ENCODE assay signal across 8 cellular contexts in genomic region chr1:41783189-41783639, GRCh38.
DNase-seq lines count a peak whose midpoint lies in the region; TF ChIP-seq lines count a peak whose summit lies in the region.

No MANE protein-coding gene starts in this region.

- no peaks in the 10 kb centered on the region for H3K27me3 ChIP-seq in breast epithelium
- H3K27me3 ChIP-seq in mesendoderm (ENCODE audit: insufficient read depth, low read length, poor library complexity), result no peaks in the 10 kb centered on the region

- no peaks in the 10 kb centered on the region for H3K9me3 ChIP-seq in breast epithelium

- WGBS in mesendoderm (ENCODE audit: extremely low coverage, insufficient coverage, low lambda C conversion rate), result no CpG with 5 or more reads among the region's 11 CpGs

- peak overlapping the region; percentile 55 to 75 for H3K27ac ChIP-seq in breast epithelium
- H3K27ac ChIP-seq in mesendoderm (ENCODE audit: low read depth, low read length), result no peak overlapping the region

- DNase-seq in CD1c-positive myeloid dendritic cell (ENCODE audit: extremely low spot score), result peak; percentile 84
- DNase-seq in NCI-H1417 treated with DMSO at 0.1 percent for 48 hours (lab: John Stamatoyannopoulos, UW), result peak; percentile 45
- DNase-seq in breast epithelium (ENCODE audit: low spot score in 2 of 2), result no peak
- DNase-seq in occipital lobe (lab: John Stamatoyannopoulos, UW), result peak; percentile 63
- DNase-seq in OCI-M1 (lab: John Stamatoyannopoulos, UW), result no peak
- DNase-seq in mesendoderm, result no peak
- DNase-seq in GF-D8 (lab: John Stamatoyannopoulos, UW), result no peak
- no peak for DNase-seq in GM13977 (ENCODE audit: low spot score)

- no peak for TF ChIP-seq POLR2A in breast epithelium (IDR thresholded peaks at IDR 0.05)

- no peak overlapping the region for H3K9ac ChIP-seq in mesendoderm (ENCODE audit: low read length)

- H3K23ac ChIP-seq in mesendoderm (ENCODE audit: low read length), result no peak overlapping the region

- no peaks in the 10 kb centered on the region for H3K79me1 ChIP-seq in mesendoderm (ENCODE audit: low read length)

- H3K4me1 ChIP-seq in breast epithelium (no peaks in the 10 kb centered on the region), mesendoderm (ENCODE audit: control insufficient read depth, low read depth, low read length) (no peaks in the 10 kb centered on the region)

- no peak overlapping the region for H3K4ac ChIP-seq in mesendoderm (ENCODE audit: low read depth, low read length)

- no peak overlapping the region for H2AK5ac ChIP-seq in mesendoderm (ENCODE audit: low read length)

- H4K5ac ChIP-seq in mesendoderm (ENCODE audit: low read length), result no peak overlapping the region

- H2BK120ac ChIP-seq in mesendoderm (ENCODE audit: low read depth, low read length), result no peak overlapping the region

- no peaks in the 10 kb centered on the region for H3K79me2 ChIP-seq in mesendoderm (ENCODE audit: control insufficient read depth, insufficient read depth, low read length)

- no peak overlapping the region for H2BK5ac ChIP-seq in mesendoderm (ENCODE audit: low read length)

- H3K4me3 ChIP-seq in breast epithelium (no peak overlapping the region), mesendoderm (ENCODE audit: low read length) (no peak overlapping the region)

- H3K56ac ChIP-seq in mesendoderm (ENCODE audit: low read length), result no peak overlapping the region

- in situ Hi-C loops in GM13977 (cut with MboI; ENCODE audit: low pct_unique_long_range_greater_than_20kb, low sequenced_read_pairs, unreplicated experiment), result loop anchor here (10.0 kb wide), 1 partner anchor 208 kb away; no protein-coding TSS in a partner anchor

- H3K18ac ChIP-seq in mesendoderm (ENCODE audit: low read length), result no peak overlapping the region

- intact Hi-C loops in breast epithelium (cut with DNase I; ENCODE audit: low total_unique reads), result no loop called here

- TF ChIP-seq CTCF in breast epithelium (IDR thresholded peaks at IDR 0.05) (no peak), GM13977 (IDR thresholded peaks at IDR 0.05; ENCODE audit: extremely low read depth, insufficient read depth, missing control alignments) (no peak)

- H4K8ac ChIP-seq in mesendoderm (ENCODE audit: low read depth, low read length), result no peak overlapping the region

- H3K36me3 ChIP-seq in breast epithelium (no peaks in the 10 kb centered on the region), mesendoderm (ENCODE audit: control insufficient read depth, insufficient read depth, low read length) (no peaks in the 10 kb centered on the region)

- no peak overlapping the region for H3K4me2 ChIP-seq in mesendoderm (ENCODE audit: low read length)

- no peak overlapping the region for H2BK15ac ChIP-seq in mesendoderm (replicated peaks; ENCODE audit: low read depth)

Comparison
In these comparisons a context has a peak if more than half of its experiments do, and no peak if none do; other contexts are left out.
1. DNase-seq: peak in CD1c-positive myeloid dendritic cell (single experiment), NCI-H1417 treated with DMSO at 0.1 percent for 48 hours (single experiment) and occipital lobe (single experiment); none in breast epithelium (0 of 2), OCI-M1 (single experiment), mesendoderm (single experiment), GF-D8 (single experiment) and GM13977 (single experiment).